In the genomic region with DNA sequence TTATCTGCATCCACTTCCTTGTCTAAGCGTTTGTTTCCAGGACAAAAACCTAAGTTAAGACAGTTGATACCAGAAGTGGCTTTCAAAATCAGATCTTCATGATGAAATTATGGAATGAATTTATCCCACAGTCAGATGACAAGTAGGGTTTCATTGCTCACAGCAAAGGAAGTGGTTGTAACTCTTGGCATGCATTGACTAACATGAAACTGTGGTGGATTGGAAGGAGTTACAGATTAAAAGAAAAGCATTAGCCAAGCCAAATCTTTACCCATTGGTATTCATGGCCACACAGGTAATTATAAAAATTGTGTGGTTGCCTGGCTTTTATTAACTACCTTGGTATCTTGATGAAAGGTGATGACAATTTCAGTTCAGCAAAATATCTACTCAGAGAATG, we compare ENCODE assay signal across 20 cellular contexts.
"Had no signal": no experiment of that assay in that cellular context is flagged by ENCODE, and none has a peak within 500 bp of the region (broad histone marks: within the 10 kb centered on the region; RNA-seq: fewer than 3 reads in every experiment).

No MANE protein-coding gene starts in this region.

- H3K27ac ChIP-seq: SJSA1 had no signal

- H3K4me3 ChIP-seq: SJSA1 had no signal

- H3K27me3 Mint-ChIP-seq: activated B cell treated with CpG ODN at 0.5 μM for 24 hours; activated CD4-positive, alpha-beta memory T cell treated with anti-CD3 and anti-CD28 coated beads, Interleukin-2, amount 10 ng/mL, durations not matched to agents 7 days and 5 days; activated CD4-positive, alpha-beta T cell treated with anti-CD3 and anti-CD28 coated beads, Interleukin-2, amount 10 ng/mL, durations not matched to agents 7 days and 5 days; activated naive CD4-positive, alpha-beta T cell treated with anti-CD3 and anti-CD28 coated beads, Interleukin-2, amount 10 ng/mL, durations not matched to agents 7 days and 5 days; activated naive CD8-positive, alpha-beta T cell treated with anti-CD3 and anti-CD28 coated beads for 36 hours had no signal

- H3K36me3 ChIP-seq: SJSA1 had no signal

- H3K4me3 Mint-ChIP-seq: activated B cell treated with CpG ODN at 0.5 μM for 24 hours; activated CD4-positive, alpha-beta memory T cell treated with anti-CD3 and anti-CD28 coated beads, Interleukin-2, amount 10 ng/mL, durations not matched to agents 7 days and 5 days; activated CD4-positive, alpha-beta T cell treated with anti-CD3 and anti-CD28 coated beads, Interleukin-2, amount 10 ng/mL, durations not matched to agents 7 days and 5 days; activated naive CD4-positive, alpha-beta T cell treated with anti-CD3 and anti-CD28 coated beads, Interleukin-2, amount 10 ng/mL, durations not matched to agents 7 days and 5 days; activated naive CD8-positive, alpha-beta T cell treated with anti-CD3 and anti-CD28 coated beads for 36 hours; T-helper 1 cell treated with Interleukin-12 subunit alpha and Interleukin-12 subunit beta and Interleukin-4 antibody, amounts not matched to agents 30 μg/mL and 1 μg/mL, for 36 hours had no signal

- H3K4me1 ChIP-seq: SJSA1 had no signal

- H3K4me1 Mint-ChIP-seq: activated B cell treated with CpG ODN at 0.5 μM for 24 hours; activated CD4-positive, alpha-beta memory T cell treated with anti-CD3 and anti-CD28 coated beads, Interleukin-2, amount 10 ng/mL, durations not matched to agents 7 days and 5 days; activated CD4-positive, alpha-beta T cell treated with anti-CD3 and anti-CD28 coated beads, Interleukin-2, amount 10 ng/mL, durations not matched to agents 7 days and 5 days; activated naive CD4-positive, alpha-beta T cell treated with anti-CD3 and anti-CD28 coated beads, Interleukin-2, amount 10 ng/mL, durations not matched to agents 7 days and 5 days; activated naive CD8-positive, alpha-beta T cell treated with anti-CD3 and anti-CD28 coated beads for 36 hours had no signal

- H3K9me3 ChIP-seq: SJSA1 had no signal

- H3K36me3 Mint-ChIP-seq: activated naive CD4-positive, alpha-beta T cell treated with anti-CD3 and anti-CD28 coated beads, Interleukin-2, amount 10 ng/mL, durations not matched to agents 7 days and 5 days; activated naive CD8-positive, alpha-beta T cell treated with anti-CD3 and anti-CD28 coated beads for 36 hours had no signal

- ATAC-seq: PC-3 had no signal

- DNase-seq: activated B cell treated with CpG ODN at 0.5 μM for 24 hours; activated CD4-positive, alpha-beta memory T cell treated with anti-CD3 and anti-CD28 coated beads, Interleukin-2, amount 10 ng/mL, durations not matched to agents 7 days and 5 days; activated CD4-positive, alpha-beta T cell treated with anti-CD3 and anti-CD28 coated beads for 1 hour; activated CD4-positive, alpha-beta T cell treated with anti-CD3 and anti-CD28 coated beads, Interleukin-2, amount 10 ng/mL, durations not matched to agents 7 days and 5 days; activated gamma-delta T cell treated with Interleukin-2 at 50 U/mL for 16 hours; activated naive CD4-positive, alpha-beta T cell treated with anti-CD3 and anti-CD28 coated beads, Interleukin-2, amount 10 ng/mL, durations not matched to agents 7 days and 5 days; activated naive CD8-positive, alpha-beta T cell treated with anti-CD3 and anti-CD28 coated beads for 36 hours; activated T-cell treated with anti-CD3 and anti-CD28 coated beads for 4 hours; activated T-cell treated with anti-CD3 and anti-CD28 coated beads, Interleukin-2, amount 50 U/mL, for 48 hours; anterior cingulate cortex; cerebellar nuclear complex; NCI-H1930; NCI-H2227 treated with DMSO at 0.1 percent for 48 hours; NCI-H526 treated with DMSO at 0.1 percent for 48 hours; NK-92 treated with Interleukin-12 subunit alpha and Interleukin-12 subunit beta, amount 100 ng/mL, for 24 hours; PC-3; SHP77 had no signal

- H3K27ac Mint-ChIP-seq: activated B cell treated with CpG ODN at 0.5 μM for 24 hours; activated CD4-positive, alpha-beta memory T cell treated with anti-CD3 and anti-CD28 coated beads, Interleukin-2, amount 10 ng/mL, durations not matched to agents 7 days and 5 days; activated CD4-positive, alpha-beta T cell treated with anti-CD3 and anti-CD28 coated beads, Interleukin-2, amount 10 ng/mL, durations not matched to agents 7 days and 5 days; activated naive CD4-positive, alpha-beta T cell treated with anti-CD3 and anti-CD28 coated beads, Interleukin-2, amount 10 ng/mL, durations not matched to agents 7 days and 5 days; activated naive CD8-positive, alpha-beta T cell treated with anti-CD3 and anti-CD28 coated beads for 36 hours; activated T-helper 2 cell treated with anti-CD3 and anti-CD28 coated beads, Interferon-gamma antibody, Interleukin-2, Interleukin-4, amounts not matched to agents 10 μg/mL and 5 μg/mL and 100 μg/mL, durations not matched to agents 14 hours and 24 hours and 36 hours; T-helper 1 cell treated with Interleukin-12 subunit alpha and Interleukin-12 subunit beta and Interleukin-4 antibody, amounts not matched to agents 30 μg/mL and 1 μg/mL, for 36 hours had no signal
